29 cellular contexts compared by ENCODE assay signal in the genomic region with DNA sequence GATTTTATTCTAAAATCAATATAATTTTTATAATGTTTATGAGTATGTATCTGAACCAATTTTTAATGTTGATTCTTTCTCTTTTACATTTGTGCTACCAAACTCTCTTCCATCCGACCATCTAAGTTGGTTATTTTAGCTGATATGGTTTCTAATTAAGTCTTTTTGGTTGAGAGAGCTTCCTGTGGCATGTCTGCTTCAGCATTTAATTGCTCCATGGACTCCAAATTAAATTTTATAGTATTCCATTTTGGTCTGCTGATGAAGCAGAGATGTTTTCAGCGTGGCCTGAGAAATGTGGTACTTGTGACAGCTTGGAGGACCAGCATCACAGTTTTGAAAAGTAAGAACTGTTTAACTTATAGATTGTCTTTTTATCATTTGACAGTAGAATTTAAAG.
"Had no signal": no experiment of that assay in that cellular context is flagged by ENCODE, and none has a peak within 500 bp of the region (broad histone marks: within the 10 kb centered on the region; RNA-seq: fewer than 3 reads in every experiment).

No MANE protein-coding gene starts in this region.

- ATAC-seq: activated CD4-positive, alpha-beta T cell treated with anti-CD3 and anti-CD28 coated beads for 36 hours; activated CD8-positive, alpha-beta memory T cell treated with anti-CD3 and anti-CD28 coated beads, Interleukin-2, amount 10 ng/mL, durations not matched to agents 7 days and 5 days; activated CD8-positive, alpha-beta T cell treated with anti-CD3 and anti-CD28 coated beads, Interleukin-2, amount 10 ng/mL, durations not matched to agents 7 days and 5 days; activated naive CD4-positive, alpha-beta T cell treated with anti-CD3 and anti-CD28 coated beads, Interleukin-2, amount 50 U/mL, for 72 hours; activated T-cell treated with anti-CD3 and anti-CD28 coated beads, Interleukin-2, amount 50 U/mL, for 72 hours; esophagus mucosa had no signal

- H3K27ac Mint-ChIP-seq: activated CD4-positive, alpha-beta memory T cell treated with anti-CD3 and anti-CD28 coated beads for 36 hours; activated CD4-positive, alpha-beta T cell treated with anti-CD3 and anti-CD28 coated beads for 36 hours; activated CD4-positive, alpha-beta T cell treated with anti-CD3 and anti-CD28 coated beads, Interleukin-2, amount 10 ng/mL, durations not matched to agents 24 days and 14 days; activated CD8-positive, alpha-beta memory T cell treated with anti-CD3 and anti-CD28 coated beads, Interleukin-2, amount 10 ng/mL, durations not matched to agents 7 days and 5 days; activated CD8-positive, alpha-beta T cell treated with anti-CD3 and anti-CD28 coated beads, Interleukin-2, amount 10 ng/mL, durations not matched to agents 7 days and 5 days; activated naive CD4-positive, alpha-beta T cell treated with anti-CD3 and anti-CD28 coated beads, Interleukin-2, amount 10 ng/mL, durations not matched to agents 7 days and 5 days; activated naive CD4-positive, alpha-beta T cell treated with anti-CD3 and anti-CD28 coated beads, Interleukin-2, amount 50 U/mL, for 72 hours; activated naive CD8-positive, alpha-beta T cell treated with anti-CD3 and anti-CD28 coated beads, Interleukin-2, amount 10 ng/mL, durations not matched to agents 7 days and 5 days; activated T-cell treated with anti-CD3 and anti-CD28 coated beads, Interleukin-2, amount 50 U/mL, for 24 hours; activated T-cell treated with anti-CD3 and anti-CD28 coated beads, Interleukin-2, amount 50 U/mL, for 72 hours; brain had no signal

- H3K9me3 ChIP-seq: ascending aorta, breast epithelium, colonic mucosa had no signal

- H3K36me3 ChIP-seq: breast epithelium, cardiac muscle cell, colonic mucosa had no signal

- DNase-seq: activated CD4-positive, alpha-beta memory T cell treated with anti-CD3 and anti-CD28 coated beads for 36 hours; activated CD4-positive, alpha-beta T cell treated with anti-CD3 and anti-CD28 coated beads for 36 hours; activated CD4-positive, alpha-beta T cell treated with anti-CD3 and anti-CD28 coated beads, Interleukin-2, amount 10 ng/mL, durations not matched to agents 24 days and 14 days; activated CD4-positive, CD25-positive, alpha-beta regulatory T cell; activated CD4-positive, CD25-positive, alpha-beta regulatory T cell treated with anti-CD3 and anti-CD28 coated beads, Interleukin-2, amount 50 U/mL, for 72 hours; activated CD8-positive, alpha-beta memory T cell treated with anti-CD3 and anti-CD28 coated beads, Interleukin-2, amount 10 ng/mL, durations not matched to agents 7 days and 5 days; activated CD8-positive, alpha-beta memory T cell treated with anti-CD3 and anti-CD28 coated beads, Interleukin-2, amount 50 U/mL, for 48 hours; activated CD8-positive, alpha-beta T cell treated with anti-CD3 and anti-CD28 coated beads, Interleukin-2, amount 10 ng/mL, durations not matched to agents 7 days and 5 days; activated gamma-delta T cell; activated naive CD4-positive, alpha-beta T cell; activated naive CD4-positive, alpha-beta T cell treated with anti-CD3 and anti-CD28 coated beads, Interleukin-2, amount 10 ng/mL, durations not matched to agents 7 days and 5 days; activated naive CD8-positive, alpha-beta T cell treated with anti-CD3 and anti-CD28 coated beads, Interleukin-2, amount 10 ng/mL, durations not matched to agents 7 days and 5 days; activated T-cell treated with anti-CD3 and anti-CD28 coated beads for 4 hours; activated T-cell treated with anti-CD3 and anti-CD28 coated beads, Interleukin-2, amount 50 U/mL, for 24 hours; activated T-cell treated with anti-CD3 and anti-CD28 coated beads, Interleukin-2, amount 50 U/mL, for 72 hours; central memory CD4-positive, alpha-beta T cell; cerebellar nuclear complex; colonic mucosa; effector CD8-positive, alpha-beta T cell; foreskin fibroblast; head of caudate nucleus; T-helper 2 cell had no signal

- H3K9me3 Mint-ChIP-seq: activated naive CD4-positive, alpha-beta T cell treated with anti-CD3 and anti-CD28 coated beads, Interleukin-2, amount 10 ng/mL, durations not matched to agents 7 days and 5 days had no signal

- H3K4me1 Mint-ChIP-seq: activated naive CD4-positive, alpha-beta T cell treated with anti-CD3 and anti-CD28 coated beads, Interleukin-2, amount 10 ng/mL, durations not matched to agents 7 days and 5 days; brain had no signal

- H3K4me1 ChIP-seq: ascending aorta, breast epithelium, colonic mucosa had no signal

- FAIRE-seq: frontal cortex had no signal

- H3K4me3 ChIP-seq: ascending aorta, breast epithelium, cardiac muscle cell, colonic mucosa had no signal

- H3K27me3 ChIP-seq: ascending aorta, breast epithelium, cardiac muscle cell, colonic mucosa had no signal

- H3K27me3 Mint-ChIP-seq: activated CD4-positive, alpha-beta memory T cell treated with anti-CD3 and anti-CD28 coated beads for 36 hours; activated CD4-positive, alpha-beta T cell treated with anti-CD3 and anti-CD28 coated beads for 36 hours; activated CD4-positive, alpha-beta T cell treated with anti-CD3 and anti-CD28 coated beads, Interleukin-2, amount 10 ng/mL, durations not matched to agents 24 days and 14 days; activated CD8-positive, alpha-beta memory T cell treated with anti-CD3 and anti-CD28 coated beads, Interleukin-2, amount 10 ng/mL, durations not matched to agents 7 days and 5 days; activated naive CD4-positive, alpha-beta T cell treated with anti-CD3 and anti-CD28 coated beads, Interleukin-2, amount 10 ng/mL, durations not matched to agents 7 days and 5 days; activated naive CD8-positive, alpha-beta T cell treated with anti-CD3 and anti-CD28 coated beads, Interleukin-2, amount 10 ng/mL, durations not matched to agents 7 days and 5 days; activated T-cell treated with anti-CD3 and anti-CD28 coated beads, Interleukin-2, amount 50 U/mL, for 24 hours had no signal

- H3K4me3 Mint-ChIP-seq: activated CD4-positive, alpha-beta memory T cell treated with anti-CD3 and anti-CD28 coated beads for 36 hours; activated CD4-positive, alpha-beta T cell treated with anti-CD3 and anti-CD28 coated beads for 36 hours; activated CD4-positive, alpha-beta T cell treated with anti-CD3 and anti-CD28 coated beads, Interleukin-2, amount 10 ng/mL, durations not matched to agents 24 days and 14 days; activated CD8-positive, alpha-beta memory T cell treated with anti-CD3 and anti-CD28 coated beads, Interleukin-2, amount 10 ng/mL, durations not matched to agents 7 days and 5 days; activated CD8-positive, alpha-beta T cell treated with anti-CD3 and anti-CD28 coated beads, Interleukin-2, amount 10 ng/mL, durations not matched to agents 7 days and 5 days; activated naive CD4-positive, alpha-beta T cell treated with anti-CD3 and anti-CD28 coated beads, Interleukin-2, amount 10 ng/mL, durations not matched to agents 7 days and 5 days; activated naive CD8-positive, alpha-beta T cell treated with anti-CD3 and anti-CD28 coated beads, Interleukin-2, amount 10 ng/mL, durations not matched to agents 7 days and 5 days; activated T-cell treated with anti-CD3 and anti-CD28 coated beads, Interleukin-2, amount 50 U/mL, for 24 hours; activated T-cell treated with anti-CD3 and anti-CD28 coated beads, Interleukin-2, amount 50 U/mL, for 72 hours; brain had no signal
